ENCODE assay signal across 1 cellular context in genomic region chr10:60170250-60170649, GRCh38.
TF ChIP-seq lines count a peak whose summit lies in the region.

No MANE protein-coding gene starts in this region.

TF ChIP-seq in K562, 482 proteins besides CTCF, POLR2A, EP300 and RAD21 (continues in another document):
- TF ChIP-seq, protein P1, sequence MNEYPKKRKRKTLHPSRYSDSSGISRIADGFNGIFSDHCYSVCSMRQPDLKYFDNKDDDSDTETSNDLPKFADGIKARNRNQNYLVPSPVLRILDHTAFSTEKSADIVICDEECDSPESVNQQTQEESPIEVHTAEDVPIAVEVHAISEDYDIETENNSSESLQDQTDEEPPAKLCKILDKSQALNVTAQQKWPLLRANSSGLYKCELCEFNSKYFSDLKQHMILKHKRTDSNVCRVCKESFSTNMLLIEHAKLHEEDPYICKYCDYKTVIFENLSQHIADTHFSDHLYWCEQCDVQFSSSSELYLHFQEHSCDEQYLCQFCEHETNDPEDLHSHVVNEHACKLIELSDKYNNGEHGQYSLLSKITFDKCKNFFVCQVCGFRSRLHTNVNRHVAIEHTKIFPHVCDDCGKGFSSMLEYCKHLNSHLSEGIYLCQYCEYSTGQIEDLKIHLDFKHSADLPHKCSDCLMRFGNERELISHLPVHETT (CRISPR knock-in tag; conservative IDR thresholded peaks at IDR 0.05 in 1 of 2, IDR thresholded peaks at IDR 0.05 in 1 of 2): no peak
- TF ChIP-seq GABPB1 (CRISPR knock-in tag; IDR thresholded peaks at IDR 0.05) (no peak), TEAD4 (IDR thresholded peaks at IDR 0.05; ENCODE audit: low read length) (peak; percentile 68; the same call in 1 of the 2 replicates), TEAD4 (CRISPR knock-in tag; IDR thresholded peaks at IDR 0.05; ENCODE audit: borderline replicate concordance) (no peak), ELK3 (CRISPR knock-in tag; IDR thresholded peaks at IDR 0.05) (no peak), TSC22D4 (tag; IDR thresholded peaks at IDR 0.05) (no peak), UBTF (IDR thresholded peaks at IDR 0.05; ENCODE audit: borderline replicate concordance in 1 of 2, low read depth in 2 of 2, low read length in 2 of 2) (no peak), SMAD2 (IDR thresholded peaks at IDR 0.05; ENCODE audit: low read depth, low read length) (no peak), TAF7 (tag; IDR thresholded peaks at IDR 0.05) (no peak), MIER1 (IDR thresholded peaks at IDR 0.05; ENCODE audit: low read depth) (no peak), NFIC (IDR thresholded peaks at IDR 0.05) (peak; percentile 12; the same call in 1 of the 2 replicates), ATF7 (IDR thresholded peaks at IDR 0.05) (peak; percentile 78), ETS2 (tag; IDR thresholded peaks at IDR 0.05; ENCODE audit: borderline replicate concordance, poor library complexity, severe bottlenecking) (no peak), ZKSCAN1 (IDR thresholded peaks at IDR 0.05; ENCODE audit: low read depth, low read length) (no peak), ZNF444 (CRISPR knock-in tag; IDR thresholded peaks at IDR 0.05) (no peak), SREBF1 (IDR thresholded peaks at IDR 0.05; ENCODE audit: borderline replicate concordance, low read depth, low read length) (no peak), ZNF699 (CRISPR knock-in tag; IDR thresholded peaks at IDR 0.05; ENCODE audit: insufficient replicate concordance) (no peak), JUNB (CRISPR knock-in tag; conservative IDR thresholded peaks at IDR 0.05) (no peak), HMBOX1 (IDR thresholded peaks at IDR 0.05) (peak; percentile 94), ARID1B (IDR thresholded peaks at IDR 0.05) (peak; percentile 41; the same call in 1 of the 2 replicates), CEBPB (tag; IDR thresholded peaks at IDR 0.05) (no peak), ZNF165 (CRISPR knock-in tag; IDR thresholded peaks at IDR 0.05; ENCODE audit: borderline replicate concordance) (no peak), CREB1 (IDR thresholded peaks at IDR 0.05) (no peak), CREB1 (CRISPR knock-in tag; IDR thresholded peaks at IDR 0.05) (no peak), ZNF79 (CRISPR knock-in tag; IDR thresholded peaks at IDR 0.05; ENCODE audit: low read depth) (no peak), RBM22 (IDR thresholded peaks at IDR 0.05; ENCODE audit: low read depth, low read length, poor library complexity, severe bottlenecking) (no peak), FOXK2 (conservative IDR thresholded peaks at IDR 0.05 in 1 of 2, IDR thresholded peaks at IDR 0.05 in 1 of 2; ENCODE audit: low read depth in 2 of 2) (0 out of 4 replicates have a peak, but pooled peaks of 1 of the 2 experiments have one; percentile 32), ZFP1 (CRISPR knock-in tag; IDR thresholded peaks at IDR 0.05) (no peak), SMAD4 (CRISPR knock-in tag; conservative IDR thresholded peaks at IDR 0.05) (peak; percentile 33; the same call in 1 of the 2 replicates), THRAP3 (IDR thresholded peaks at IDR 0.05; ENCODE audit: borderline replicate concordance) (no peak), CHD4 (IDR thresholded peaks at IDR 0.05; ENCODE audit: insufficient read depth, insufficient replicate concordance, low read depth, low read length, poor library complexity, severe bottlenecking) (no peak), KDM1A (IDR thresholded peaks at IDR 0.05) (no peak), MEIS2 (IDR thresholded peaks at IDR 0.05; ENCODE audit: partially characterized antibody) (peak; percentile 19), ETV5 (CRISPR knock-in tag; IDR thresholded peaks at IDR 0.05; ENCODE audit: low read depth) (no peak), MYBL2 (IDR thresholded peaks at IDR 0.05; ENCODE audit: low read depth) (no peak), MYBL2 (CRISPR knock-in tag; IDR thresholded peaks at IDR 0.05; ENCODE audit: borderline replicate concordance) (no peak), C11orf30 (IDR thresholded peaks at IDR 0.05; ENCODE audit: low read depth) (no peak), GABPB2 (CRISPR knock-in tag; conservative IDR thresholded peaks at IDR 0.05) (no peak), NELFE (IDR thresholded peaks at IDR 0.05; ENCODE audit: insufficient read depth, insufficient read length) (no peak), JUND (IDR thresholded peaks at IDR 0.05; ENCODE audit: borderline replicate concordance, low read depth, low read length) (peak; percentile 45; the same call in 1 of the 2 replicates), JUND (tag; IDR thresholded peaks at IDR 0.05; ENCODE audit: borderline replicate concordance, low read depth, low read length) (peak; percentile 27; the same call in 1 of the 3 replicates), ZNF274 (IDR thresholded peaks at IDR 0.05; ENCODE audit: borderline replicate concordance, low read depth, low read length) (no peak)
- TF ChIP-seq, protein P2, sequence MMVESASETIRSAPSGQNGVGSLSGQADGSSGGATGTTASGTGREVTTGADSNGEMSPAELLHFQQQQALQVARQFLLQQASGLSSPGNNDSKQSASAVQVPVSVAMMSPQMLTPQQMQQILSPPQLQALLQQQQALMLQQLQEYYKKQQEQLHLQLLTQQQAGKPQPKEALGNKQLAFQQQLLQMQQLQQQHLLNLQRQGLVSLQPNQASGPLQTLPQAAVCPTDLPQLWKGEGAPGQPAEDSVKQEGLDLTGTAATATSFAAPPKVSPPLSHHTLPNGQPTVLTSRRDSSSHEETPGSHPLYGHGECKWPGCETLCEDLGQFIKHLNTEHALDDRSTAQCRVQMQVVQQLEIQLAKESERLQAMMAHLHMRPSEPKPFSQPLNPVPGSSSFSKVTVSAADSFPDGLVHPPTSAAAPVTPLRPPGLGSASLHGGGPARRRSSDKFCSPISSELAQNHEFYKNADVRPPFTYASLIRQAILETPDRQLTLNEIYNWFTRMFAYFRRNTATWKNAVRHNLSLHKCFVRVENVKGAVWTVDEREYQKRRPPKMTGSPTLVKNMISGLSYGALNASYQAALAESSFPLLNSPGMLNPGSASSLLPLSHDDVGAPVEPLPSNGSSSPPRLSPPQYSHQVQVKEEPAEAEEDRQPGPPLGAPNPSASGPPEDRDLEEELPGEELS (CRISPR knock-in tag; IDR thresholded peaks at IDR 0.05; ENCODE audit: borderline replicate concordance): no peak
- TF ChIP-seq, protein P3, sequence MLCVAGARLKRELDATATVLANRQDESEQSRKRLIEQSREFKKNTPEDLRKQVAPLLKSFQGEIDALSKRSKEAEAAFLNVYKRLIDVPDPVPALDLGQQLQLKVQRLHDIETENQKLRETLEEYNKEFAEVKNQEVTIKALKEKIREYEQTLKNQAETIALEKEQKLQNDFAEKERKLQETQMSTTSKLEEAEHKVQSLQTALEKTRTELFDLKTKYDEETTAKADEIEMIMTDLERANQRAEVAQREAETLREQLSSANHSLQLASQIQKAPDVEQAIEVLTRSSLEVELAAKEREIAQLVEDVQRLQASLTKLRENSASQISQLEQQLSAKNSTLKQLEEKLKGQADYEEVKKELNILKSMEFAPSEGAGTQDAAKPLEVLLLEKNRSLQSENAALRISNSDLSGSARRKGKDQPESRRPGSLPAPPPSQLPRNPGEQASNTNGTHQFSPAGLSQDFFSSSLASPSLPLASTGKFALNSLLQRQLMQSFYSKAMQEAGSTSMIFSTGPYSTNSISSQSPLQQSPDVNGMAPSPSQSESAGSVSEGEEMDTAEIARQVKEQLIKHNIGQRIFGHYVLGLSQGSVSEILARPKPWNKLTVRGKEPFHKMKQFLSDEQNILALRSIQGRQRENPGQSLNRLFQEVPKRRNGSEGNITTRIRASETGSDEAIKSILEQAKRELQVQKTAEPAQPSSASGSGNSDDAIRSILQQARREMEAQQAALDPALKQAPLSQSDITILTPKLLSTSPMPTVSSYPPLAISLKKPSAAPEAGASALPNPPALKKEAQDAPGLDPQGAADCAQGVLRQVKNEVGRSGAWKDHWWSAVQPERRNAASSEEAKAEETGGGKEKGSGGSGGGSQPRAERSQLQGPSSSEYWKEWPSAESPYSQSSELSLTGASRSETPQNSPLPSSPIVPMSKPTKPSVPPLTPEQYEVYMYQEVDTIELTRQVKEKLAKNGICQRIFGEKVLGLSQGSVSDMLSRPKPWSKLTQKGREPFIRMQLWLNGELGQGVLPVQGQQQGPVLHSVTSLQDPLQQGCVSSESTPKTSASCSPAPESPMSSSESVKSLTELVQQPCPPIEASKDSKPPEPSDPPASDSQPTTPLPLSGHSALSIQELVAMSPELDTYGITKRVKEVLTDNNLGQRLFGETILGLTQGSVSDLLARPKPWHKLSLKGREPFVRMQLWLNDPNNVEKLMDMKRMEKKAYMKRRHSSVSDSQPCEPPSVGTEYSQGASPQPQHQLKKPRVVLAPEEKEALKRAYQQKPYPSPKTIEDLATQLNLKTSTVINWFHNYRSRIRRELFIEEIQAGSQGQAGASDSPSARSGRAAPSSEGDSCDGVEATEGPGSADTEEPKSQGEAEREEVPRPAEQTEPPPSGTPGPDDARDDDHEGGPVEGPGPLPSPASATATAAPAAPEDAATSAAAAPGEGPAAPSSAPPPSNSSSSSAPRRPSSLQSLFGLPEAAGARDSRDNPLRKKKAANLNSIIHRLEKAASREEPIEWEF (CRISPR knock-in tag; IDR thresholded peaks at IDR 0.05): no peak
- TF ChIP-seq, protein P4, sequence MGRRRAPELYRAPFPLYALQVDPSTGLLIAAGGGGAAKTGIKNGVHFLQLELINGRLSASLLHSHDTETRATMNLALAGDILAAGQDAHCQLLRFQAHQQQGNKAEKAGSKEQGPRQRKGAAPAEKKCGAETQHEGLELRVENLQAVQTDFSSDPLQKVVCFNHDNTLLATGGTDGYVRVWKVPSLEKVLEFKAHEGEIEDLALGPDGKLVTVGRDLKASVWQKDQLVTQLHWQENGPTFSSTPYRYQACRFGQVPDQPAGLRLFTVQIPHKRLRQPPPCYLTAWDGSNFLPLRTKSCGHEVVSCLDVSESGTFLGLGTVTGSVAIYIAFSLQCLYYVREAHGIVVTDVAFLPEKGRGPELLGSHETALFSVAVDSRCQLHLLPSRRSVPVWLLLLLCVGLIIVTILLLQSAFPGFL (CRISPR knock-in tag; IDR thresholded peaks at IDR 0.05): no peak
- TF ChIP-seq, protein P5, sequence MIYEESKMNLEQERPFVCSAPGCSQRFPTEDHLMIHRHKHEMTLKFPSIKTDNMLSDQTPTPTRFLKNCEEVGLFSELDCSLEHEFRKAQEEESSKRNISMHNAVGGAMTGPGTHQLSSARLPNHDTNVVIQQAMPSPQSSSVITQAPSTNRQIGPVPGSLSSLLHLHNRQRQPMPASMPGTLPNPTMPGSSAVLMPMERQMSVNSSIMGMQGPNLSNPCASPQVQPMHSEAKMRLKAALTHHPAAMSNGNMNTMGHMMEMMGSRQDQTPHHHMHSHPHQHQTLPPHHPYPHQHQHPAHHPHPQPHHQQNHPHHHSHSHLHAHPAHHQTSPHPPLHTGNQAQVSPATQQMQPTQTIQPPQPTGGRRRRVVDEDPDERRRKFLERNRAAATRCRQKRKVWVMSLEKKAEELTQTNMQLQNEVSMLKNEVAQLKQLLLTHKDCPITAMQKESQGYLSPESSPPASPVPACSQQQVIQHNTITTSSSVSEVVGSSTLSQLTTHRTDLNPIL (CRISPR knock-in tag; IDR thresholded peaks at IDR 0.05): no peak
- TF ChIP-seq, protein P6, sequence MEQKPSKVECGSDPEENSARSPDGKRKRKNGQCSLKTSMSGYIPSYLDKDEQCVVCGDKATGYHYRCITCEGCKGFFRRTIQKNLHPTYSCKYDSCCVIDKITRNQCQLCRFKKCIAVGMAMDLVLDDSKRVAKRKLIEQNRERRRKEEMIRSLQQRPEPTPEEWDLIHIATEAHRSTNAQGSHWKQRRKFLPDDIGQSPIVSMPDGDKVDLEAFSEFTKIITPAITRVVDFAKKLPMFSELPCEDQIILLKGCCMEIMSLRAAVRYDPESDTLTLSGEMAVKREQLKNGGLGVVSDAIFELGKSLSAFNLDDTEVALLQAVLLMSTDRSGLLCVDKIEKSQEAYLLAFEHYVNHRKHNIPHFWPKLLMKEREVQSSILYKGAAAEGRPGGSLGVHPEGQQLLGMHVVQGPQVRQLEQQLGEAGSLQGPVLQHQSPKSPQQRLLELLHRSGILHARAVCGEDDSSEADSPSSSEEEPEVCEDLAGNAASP (IDR thresholded peaks at IDR 0.05): no peak
- TF ChIP-seq, protein P7, sequence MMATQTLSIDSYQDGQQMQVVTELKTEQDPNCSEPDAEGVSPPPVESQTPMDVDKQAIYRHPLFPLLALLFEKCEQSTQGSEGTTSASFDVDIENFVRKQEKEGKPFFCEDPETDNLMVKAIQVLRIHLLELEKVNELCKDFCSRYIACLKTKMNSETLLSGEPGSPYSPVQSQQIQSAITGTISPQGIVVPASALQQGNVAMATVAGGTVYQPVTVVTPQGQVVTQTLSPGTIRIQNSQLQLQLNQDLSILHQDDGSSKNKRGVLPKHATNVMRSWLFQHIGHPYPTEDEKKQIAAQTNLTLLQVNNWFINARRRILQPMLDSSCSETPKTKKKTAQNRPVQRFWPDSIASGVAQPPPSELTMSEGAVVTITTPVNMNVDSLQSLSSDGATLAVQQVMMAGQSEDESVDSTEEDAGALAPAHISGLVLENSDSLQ (IDR thresholded peaks at IDR 0.05): 0 out of 2 replicates have a peak, but pooled peaks have one; percentile 24
